19 cellular contexts compared by ENCODE assay signal in genomic region chr5:22780756-22781155, GRCh38.
DNase-seq lines count a peak whose midpoint lies in the region; ATAC-seq and TF ChIP-seq lines count a peak whose summit lies in the region.
"Had no signal": no experiment of that assay in that cellular context is flagged by ENCODE, and none has a peak within 500 bp of the region (broad histone marks: within the 10 kb centered on the region; RNA-seq: fewer than 3 reads in every experiment).

No MANE protein-coding gene starts in this region.

- H3K36me3 ChIP-seq in body of pancreas (replicated peaks in 1 of 2; ENCODE audit: insufficient read depth in 1 of 2, low read depth in 2 of 2), result no peaks in the 10 kb centered on the region

- TF ChIP-seq POLR2A in body of pancreas (IDR thresholded peaks at IDR 0.05), result no peak

- intact Hi-C loops in body of pancreas (cut with DNase I), result no loop called here

- no peaks in the 10 kb centered on the region for H3K4me1 ChIP-seq in body of pancreas
- H3K4me1 ChIP-seq: A549 had no signal

- no peak overlapping the region for H3K4me3 ChIP-seq in body of pancreas
- H3K4me3 ChIP-seq: A549, GM23248, K562 had no signal

- no peak for TF ChIP-seq CTCF in VCaP (conservative IDR thresholded peaks at IDR 0.05)
- TF ChIP-seq CTCF in body of pancreas (IDR thresholded peaks at IDR 0.05), result no peak

- no peaks in the 10 kb centered on the region for H3K27me3 ChIP-seq in body of pancreas

- DNase-seq in NCI-H510A treated with DMSO at 0.1 percent for 48 hours (lab: John Stamatoyannopoulos, UW) (peak; percentile 13), NCI-H510A (lab: John Stamatoyannopoulos, UW) (no peak), NCI-H2081 (lab: John Stamatoyannopoulos, UW) (peak; percentile 72 to 90), NCI-H748 treated with DMSO at 0.1 percent for 48 hours (lab: John Stamatoyannopoulos, UW) (peak; percentile 64), epidermal melanocyte (ENCODE audit: insufficient read length, low spot score) (no peak), body of pancreas (no peak), HCEC 1CT (no peak)
- DNase-seq: DND-41, GM23248, H9, MM.1S, NCI-H1048, NCI-H187 treated with DMSO at 0.1 percent for 48 hours, T-cell had no signal

- H3K9me3 ChIP-seq in body of pancreas, result no peaks in the 10 kb centered on the region
- H3K9me3 ChIP-seq: A549 had no signal

- H3K27ac ChIP-seq in VCaP, result peak overlapping the region; percentile 13; the same call in 1 of the 2 replicates
- no peak overlapping the region for H3K27ac ChIP-seq in body of pancreas
- H3K27ac ChIP-seq: A549, GM23248, RWPE1 had no signal

- no peak for ATAC-seq in body of pancreas
- ATAC-seq: A549, K562, SK-N-SH treated with all-trans-retinoic acid at 6 μM for 48 hours, T-cell had no signal

Comparison
In these comparisons a context has a peak if more than half of its experiments do, and no peak if none do; other contexts are left out.
1. DNase-seq: peak in NCI-H510A treated with DMSO at 0.1 percent for 48 hours (single experiment), NCI-H2081 (2 of 2) and NCI-H748 treated with DMSO at 0.1 percent for 48 hours (single experiment); none in NCI-H510A (single experiment), epidermal melanocyte (single experiment), body of pancreas (0 of 4) and HCEC 1CT (single experiment).